ENCODE assay signal across 8 cellular contexts in the genomic region with DNA sequence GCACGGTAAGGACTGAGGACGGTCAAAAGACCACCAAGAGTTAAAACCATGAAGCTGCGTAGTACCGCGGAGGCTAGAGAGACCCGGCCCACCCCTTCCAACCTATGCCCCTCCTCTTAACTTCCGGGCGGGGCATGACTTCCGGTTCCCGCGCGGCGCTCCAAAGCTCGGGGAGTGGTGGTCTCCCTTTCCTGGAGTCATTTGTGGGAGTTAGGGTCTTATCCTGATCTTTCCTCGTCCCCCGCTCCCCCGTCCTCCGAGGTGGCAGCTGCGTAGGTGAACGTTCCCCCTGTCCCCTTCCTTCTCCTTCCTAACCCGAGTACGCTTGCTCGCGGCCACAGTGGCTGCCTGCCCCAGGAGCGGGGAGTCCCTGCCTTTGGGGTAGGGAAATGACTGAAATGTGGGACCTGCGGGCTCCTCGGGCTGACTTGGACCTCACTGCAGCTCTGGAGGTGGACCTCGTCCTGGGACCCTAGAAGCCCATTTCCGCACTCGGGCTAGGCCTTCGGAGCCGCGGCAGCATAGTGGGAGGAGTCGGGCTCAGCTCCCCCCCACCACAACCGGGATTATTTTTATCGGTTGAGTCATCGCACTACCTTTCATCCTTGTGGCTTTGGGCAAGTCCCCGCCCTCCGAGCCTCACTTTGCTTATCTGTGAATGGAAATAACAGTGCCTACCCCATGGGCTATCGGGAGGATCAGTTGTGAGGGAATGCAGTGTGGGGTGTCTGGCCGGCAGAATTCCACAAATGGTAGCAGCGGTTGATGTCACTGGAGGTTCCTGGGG. TPM values are rescaled to one million over a fixed set of nuclear protein-coding genes. Genes with fewer than 3 reads are reported as not detected.
A peak's percentile ranks its signal among the peaks of the same experiment; 100 is the strongest.
DNase-seq lines count a peak whose midpoint lies in the region; ATAC-seq and TF ChIP-seq lines count a peak whose summit lies in the region.

No MANE protein-coding gene starts in this region.

- peak overlapping the region; percentile 100 for H3K27ac Mint-ChIP-seq in activated naive CD8-positive, alpha-beta T cell
- H3K27ac Mint-ChIP-seq in glutamatergic neuron (ENCODE audit: unreplicated experiment) (peak overlapping the region; percentile 96), osteocyte (ENCODE audit: unreplicated experiment) (peak overlapping the region; percentile 94)

- H3K4me3 ChIP-seq in thoracic aorta = peak overlapping the region; percentile 97

- no peaks in the 10 kb centered on the region for H3K9me3 ChIP-seq in thoracic aorta

- peaks cover 5 to 19% of the 10 kb centered on the region in 2 donors for H3K4me1 ChIP-seq in thoracic aorta (ENCODE audit: control insufficient read depth in 1 of 2, low read depth in 2 of 2)

- peak overlapping the region; percentile 99 to 100 for H3K27ac ChIP-seq in thoracic aorta

- DNase-seq in GM10266 (ENCODE audit: extremely low spot score) (peak; percentile 74), NCI-H1105 treated with DMSO at 0.1 percent for 48 hours (lab: John Stamatoyannopoulos, UW) (peak; percentile 93), SKM-1 (lab: John Stamatoyannopoulos, UW; ENCODE audit: unreplicated experiment) (peak; percentile 86), glutamatergic neuron (peak; percentile 86), osteocyte (ENCODE audit: extremely low spot score, unreplicated experiment) (peak; percentile 93), thoracic aorta (ENCODE audit: low spot score) (peak; percentile 63)

- peak overlapping the region; percentile 97 for H3K4me3 Mint-ChIP-seq in activated naive CD8-positive, alpha-beta T cell
- H3K4me3 Mint-ChIP-seq in glutamatergic neuron (ENCODE audit: unreplicated experiment) (peak overlapping the region; percentile 94), osteocyte (ENCODE audit: unreplicated experiment) (peak overlapping the region; percentile 90)

- no peaks in the 10 kb centered on the region for H3K9me3 Mint-ChIP-seq in activated naive CD8-positive, alpha-beta T cell (ENCODE audit: low read depth)
- H3K9me3 Mint-ChIP-seq in glutamatergic neuron (ENCODE audit: unreplicated experiment) (peaks cover 7% of the 10 kb centered on the region), osteocyte (ENCODE audit: unreplicated experiment) (no peaks in the 10 kb centered on the region)

- H3K4me1 Mint-ChIP-seq in activated naive CD8-positive, alpha-beta T cell (ENCODE audit: low read depth) = peaks cover 54% of the 10 kb centered on the region
- H3K4me1 Mint-ChIP-seq in glutamatergic neuron (ENCODE audit: low read depth, unreplicated experiment) (peaks cover 4% of the 10 kb centered on the region), osteocyte (ENCODE audit: unreplicated experiment) (peaks cover 28% of the 10 kb centered on the region)

- TF ChIP-seq CTCF in GM10266 (IDR thresholded peaks at IDR 0.05; ENCODE audit: control insufficient read depth, insufficient read depth, low read depth, missing control alignments) = no peak
- no peak for TF ChIP-seq CTCF in glutamatergic neuron (IDR thresholded peaks at IDR 0.05; ENCODE audit: partially characterized antibody, unreplicated experiment)
- no peak for TF ChIP-seq CTCF in osteocyte (IDR thresholded peaks at IDR 0.05)
- TF ChIP-seq CTCF in thoracic aorta (IDR thresholded peaks at IDR 0.05) = no peak

- H3K36me3 ChIP-seq in thoracic aorta = no peaks in the 10 kb centered on the region

- no peaks in the 10 kb centered on the region for H3K27me3 ChIP-seq in thoracic aorta (replicated peaks; ENCODE audit: insufficient read depth)

- ATAC-seq in HG02642 (IDR thresholded peaks at IDR 0.05; ENCODE audit: poor library complexity, unreplicated experiment) (peak; percentile 74), thoracic aorta (ENCODE audit: insufficient number of reproducible peaks, low FRiP score, low read depth) (peak; percentile 93)

- no peaks in the 10 kb centered on the region for H3K27me3 Mint-ChIP-seq in activated naive CD8-positive, alpha-beta T cell
- H3K27me3 Mint-ChIP-seq in glutamatergic neuron (ENCODE audit: unreplicated experiment) (peaks cover 5% of the 10 kb centered on the region), osteocyte (ENCODE audit: unreplicated experiment) (no peaks in the 10 kb centered on the region)

- H3K36me3 Mint-ChIP-seq in activated naive CD8-positive, alpha-beta T cell = peaks cover 5% of the 10 kb centered on the region
- H3K36me3 Mint-ChIP-seq in glutamatergic neuron (ENCODE audit: unreplicated experiment) = no peaks in the 10 kb centered on the region
- no peaks in the 10 kb centered on the region for H3K36me3 Mint-ChIP-seq in osteocyte (ENCODE audit: unreplicated experiment)

RNA-seq across cellular contexts. Expression of a gene that starts 24.1 kb away (rescaled TPM):
- total RNA-seq in glutamatergic neuron (ENCODE audit: unreplicated experiment) (not detected), osteocyte (not detected in 2 replicates), thoracic aorta (1 to 10 TPM; 2.0 to 6.6 TPM)

RNA-seq across cellular contexts. Expression of a gene that starts 26.9 kb away (rescaled TPM):
- total RNA-seq in glutamatergic neuron (ENCODE audit: unreplicated experiment) (283 TPM), osteocyte (214 and 216 TPM in 2 replicates), thoracic aorta (100 to 1,000 TPM; 156 to 187 TPM)

RNA-seq across cellular contexts. Expression of a gene that starts 48.7 kb away (rescaled TPM):
- total RNA-seq in glutamatergic neuron (ENCODE audit: unreplicated experiment) = not detected
- not detected in 2 replicates for total RNA-seq in osteocyte
- 1 to 10 TPM in 1 of 2 donors, not detected in 1; 2.0 TPM for total RNA-seq in thoracic aorta

Comparison
In these comparisons a context has a peak if more than half of its experiments do, and no peak if none do; other contexts are left out.
1. Peak in every context shown above with its lines: DNase-seq, ATAC-seq, H3K4me3 ChIP-seq and H3K27ac ChIP-seq.